19 cellular contexts compared by ENCODE assay signal in genomic region chr1:51316113-51316763, GRCh38. TPM values are rescaled to one million over a fixed set of nuclear protein-coding genes. Genes with fewer than 3 reads are reported as not detected.
DNase-seq lines count a peak whose midpoint lies in the region; TF ChIP-seq lines count a peak whose summit lies in the region.
"Had no signal": no experiment of that assay in that cellular context is flagged by ENCODE, and none has a peak within 500 bp of the region (broad histone marks: within the 10 kb centered on the region; RNA-seq: fewer than 3 reads in every experiment).

No MANE protein-coding gene starts in this region.

- H2BK120ac ChIP-seq in neuronal stem cell (ENCODE audit: low read depth, low read length): no peak overlapping the region

- in situ Hi-C loops in transverse colon (cut with MboI; ENCODE audit: low pct_ligation_motif_present in 1 of 4, low pct_unique_long_range_greater_than_20kb in 1 of 4, low sequenced_read_pairs in 3 of 4): no loop called here

- no peak overlapping the region for H3K4me2 ChIP-seq in neuronal stem cell (ENCODE audit: insufficient read depth, low read length, poor library complexity, severe bottlenecking)
- H3K4me2 ChIP-seq: A549 had no signal

- H2AFZ ChIP-seq in neuronal stem cell (ENCODE audit: low read length): no peak overlapping the region

- peaks cover 0 to 5% (median 0%) of the 10 kb centered on the region in 3 experiments for H3K27me3 ChIP-seq in neuronal stem cell (ENCODE audit: control insufficient read depth in 3 of 3, insufficient read depth in 3 of 3, low read depth in 1 of 3, low read length in 3 of 3)
- H3K27me3 ChIP-seq in transverse colon: no peaks in the 10 kb centered on the region
- H3K27me3 ChIP-seq: heart right ventricle, tibial artery had no signal

- no peak overlapping the region for H3K9ac ChIP-seq in neuronal stem cell (ENCODE audit: low read depth, low read length, poor library complexity)

- no peak overlapping the region for H2BK5ac ChIP-seq in neuronal stem cell (ENCODE audit: low read length)

- peak overlapping the region; percentile 30 for H2AK5ac ChIP-seq in neuronal stem cell (ENCODE audit: low read depth, low read length)

- peak overlapping the region; percentile 14 for H3K23ac ChIP-seq in neuronal stem cell (ENCODE audit: low read depth, low read length, poor library complexity)

- no peak overlapping the region for H4K8ac ChIP-seq in neuronal stem cell (ENCODE audit: low read depth, low read length)

- H3K79me1 ChIP-seq in neuronal stem cell (ENCODE audit: low read depth, low read length): no peaks in the 10 kb centered on the region

- H3K4me1 ChIP-seq in neuronal stem cell (ENCODE audit: control insufficient read depth in 2 of 2, insufficient read depth in 1 of 2, low read depth in 1 of 2, low read length in 2 of 2) (peaks cover 0 to 6% of the 10 kb centered on the region in 2 donors), transverse colon (peaks cover 13 to 27% (median 21%) of the 10 kb centered on the region in 4 donors)

- H2BK15ac ChIP-seq in neuronal stem cell (ENCODE audit: low read length): peak overlapping the region; percentile 87

- no peak for TF ChIP-seq CTCF in transverse colon (IDR thresholded peaks at IDR 0.05)

- TF ChIP-seq POLR2A in transverse colon (IDR thresholded peaks at IDR 0.05): no peak

- intact Hi-C loops in transverse colon (cut with DNase I; ENCODE audit: low total_unique reads): no loop called here

- DNase-seq in NCI-H748 (lab: John Stamatoyannopoulos, UW; ENCODE audit: unreplicated experiment): peak; percentile 57
- DNase-seq in NCI-H748 treated with DMSO at 0.1 percent for 48 hours (lab: John Stamatoyannopoulos, UW): no peak
- DNase-seq in NCI-H1092 (lab: John Stamatoyannopoulos, UW): peak; percentile 42
- peak; percentile 69 for DNase-seq in SHP77 treated with DMSO at 0.1 percent for 48 hours (lab: John Stamatoyannopoulos, UW)
- DNase-seq in neuronal stem cell (ENCODE audit: low spot score): no peak
- no peak for DNase-seq in putamen (ENCODE audit: low spot score)
- DNase-seq in transverse colon: no peak
- DNase-seq in nucleus accumbens (lab: John Stamatoyannopoulos, UW): no peak
- DNase-seq: activated effector memory CD4-positive, alpha-beta T cell treated with anti-CD3 and anti-CD28 coated beads, Interleukin-2, amount 50 U/mL, for 16 hours; EL; erythroblast; heart right ventricle; NCI-H446 treated with DMSO at 0.1 percent for 48 hours; occipital lobe; stimulated activated CD4-positive, alpha-beta T cell treated with anti-CD3 and anti-CD28 coated beads, Interleukin-4, amount 100 ng/mL, for 4 hours; tibial artery; WERI-Rb-1 had no signal

- no peak overlapping the region for H2BK12ac ChIP-seq in neuronal stem cell (ENCODE audit: low read length)

- H3K4me3 ChIP-seq in neuronal stem cell (ENCODE audit: low read length in 2 of 2) (no peak overlapping the region), transverse colon (no peak overlapping the region)
- H3K4me3 ChIP-seq: A549, heart right ventricle, tibial artery had no signal

- peak overlapping the region; percentile 41 for H3K14ac ChIP-seq in neuronal stem cell (ENCODE audit: low read length)

- peak overlapping the region; percentile 53 for H3K4ac ChIP-seq in neuronal stem cell (ENCODE audit: low read length)

- H3K27ac ChIP-seq in neuronal stem cell (replicated peaks; ENCODE audit: low read length) (no peak overlapping the region), transverse colon (no peak overlapping the region)
- H3K27ac ChIP-seq: heart right ventricle, tibial artery, WERI-Rb-1 had no signal

- no peaks in the 10 kb centered on the region for H3K36me3 ChIP-seq in neuronal stem cell (replicated peaks in 1 of 2; ENCODE audit: control insufficient read depth in 2 of 2, insufficient read depth in 2 of 2, low read length in 2 of 2)
- H3K36me3 ChIP-seq in transverse colon: no peaks in the 10 kb centered on the region
- H3K36me3 ChIP-seq: tibial artery had no signal

- TF ChIP-seq EP300 in transverse colon (IDR thresholded peaks at IDR 0.05; ENCODE audit: low read depth): no peak

- H3K9me3 ChIP-seq in neuronal stem cell (replicated peaks in 1 of 2; ENCODE audit: control insufficient read depth in 2 of 2, insufficient read depth in 1 of 2, low read depth in 1 of 2, low read length in 2 of 2): no peaks in the 10 kb centered on the region
- no peaks in the 10 kb centered on the region for H3K9me3 ChIP-seq in transverse colon
- H3K9me3 ChIP-seq: A549, heart right ventricle, tibial artery had no signal

- no peak overlapping the region for H3K18ac ChIP-seq in neuronal stem cell (ENCODE audit: low read length)

- H4K91ac ChIP-seq in neuronal stem cell (ENCODE audit: low read depth, low read length, poor library complexity): no peak overlapping the region

- WGBS in neuronal stem cell (ENCODE audit: extremely low coverage in 2 of 2, insufficient read length in 2 of 2, insufficient replicate concordance in 1 of 2), 2 donors: no CpG with 5 or more reads among the region's 9 CpGs
- WGBS in transverse colon (ENCODE audit: low coverage in 1 of 2), 2 donors: 84% methylated on average over 9 of the region's 9 CpGs; no CpG with 5 or more reads in 1 of the 2 donors

RNA-seq across cellular contexts. Expression of gene TTC39A, which starts 14.1 kb away (rescaled TPM):
- polyA plus RNA-seq in neuronal stem cell (2013, experiment 1 of 2): 0.89 TPM
- polyA plus RNA-seq in neuronal stem cell (2013, experiment 2 of 2): 0.71 TPM
- 10 to 100 TPM; 41.8 to 96.1 (median 73.0) TPM for total RNA-seq in transverse colon
- polyA plus RNA-seq: CD14-positive monocyte had no signal

Comparison
In these comparisons a context has a peak if more than half of its experiments do, and no peak if none do; other contexts are left out.
1. DNase-seq: peak in NCI-H748 (single experiment), NCI-H1092 (single experiment) and SHP77 treated with DMSO at 0.1 percent for 48 hours (single experiment); none in NCI-H748 treated with DMSO at 0.1 percent for 48 hours (single experiment), neuronal stem cell (single experiment), putamen (single experiment), transverse colon (single experiment) and nucleus accumbens (0 of 56).